12 cellular contexts compared by ENCODE assay signal in genomic region chr2:232333361-232334135, GRCh38. TPM values are rescaled to one million over a fixed set of nuclear protein-coding genes. Genes with fewer than 3 reads are reported as not detected.
DNase-seq lines count a peak whose midpoint lies in the region; ATAC-seq and TF ChIP-seq lines count a peak whose summit lies in the region.
"Had no signal": no experiment of that assay in that cellular context is flagged by ENCODE, and none has a peak within 500 bp of the region (broad histone marks: within the 10 kb centered on the region; RNA-seq: fewer than 3 reads in every experiment).

No MANE protein-coding gene starts in this region.

- 44% methylated on average over 2 of the region's 28 CpGs; no CpG with 5 or more reads in 1 of the 2 donors for WGBS in esophagus squamous epithelium, 2 donors

- H3K4me3 Mint-ChIP-seq in activated CD4-positive, alpha-beta T cell treated with anti-CD3 and anti-CD28 coated beads for 36 hours, result no peak overlapping the region
- H3K4me3 Mint-ChIP-seq: central memory CD8-positive, alpha-beta T cell had no signal

- no peaks in the 10 kb centered on the region for H3K4me1 Mint-ChIP-seq in activated CD4-positive, alpha-beta T cell treated with anti-CD3 and anti-CD28 coated beads for 36 hours
- H3K4me1 Mint-ChIP-seq: central memory CD8-positive, alpha-beta T cell had no signal

- H3K4me3 ChIP-seq in NB4 (ENCODE audit: low read depth, low read length) (no peak overlapping the region), esophagus squamous epithelium (no peak overlapping the region)
- H3K4me3 ChIP-seq: BLaER1 had no signal

- H3K27ac Mint-ChIP-seq in activated CD4-positive, alpha-beta T cell treated with anti-CD3 and anti-CD28 coated beads for 36 hours, result no peak overlapping the region

- no peaks in the 10 kb centered on the region for H3K9me3 ChIP-seq in esophagus squamous epithelium
- H3K9me3 ChIP-seq: BLaER1 had no signal

- H3K36me3 ChIP-seq in esophagus squamous epithelium, result peaks cover 0 to 52% (median 14%) of the 10 kb centered on the region in 3 donors

- no peaks in the 10 kb centered on the region for H3K27me3 ChIP-seq in esophagus squamous epithelium
- H3K27me3 ChIP-seq: BLaER1 had no signal

- no peaks in the 10 kb centered on the region for H3K36me3 Mint-ChIP-seq in activated CD4-positive, alpha-beta T cell treated with anti-CD3 and anti-CD28 coated beads for 36 hours (ENCODE audit: low read depth)

- peaks cover 0 to 9% (median 0%) of the 10 kb centered on the region in 3 donors for H3K4me1 ChIP-seq in esophagus squamous epithelium

- TF ChIP-seq POLR2A in NB4 (IDR thresholded peaks at IDR 0.05; ENCODE audit: extremely low read depth, insufficient read length) (no peak), esophagus squamous epithelium (IDR thresholded peaks at IDR 0.05) (no peak)

- no peaks in the 10 kb centered on the region for H3K9me3 Mint-ChIP-seq in activated CD4-positive, alpha-beta T cell treated with anti-CD3 and anti-CD28 coated beads for 36 hours (ENCODE audit: low read depth)
- H3K9me3 Mint-ChIP-seq: central memory CD8-positive, alpha-beta T cell had no signal

- CTCF ChIA-PET in activated CD4-positive, alpha-beta T cell treated with anti-CD3 and anti-CD28 coated beads for 36 hours (lab: Charles Lee), result interaction anchor here (0.6 to 0.7 kb wide), 3 partner anchors 18 to 154 kb away, joined by 3 read pairs; no protein-coding TSS in a partner anchor

- H3K27ac ChIP-seq in esophagus squamous epithelium, result no peak overlapping the region
- H3K27ac ChIP-seq: BLaER1 had no signal

- H3K27me3 Mint-ChIP-seq in activated CD4-positive, alpha-beta T cell treated with anti-CD3 and anti-CD28 coated beads for 36 hours, result no peaks in the 10 kb centered on the region
- H3K27me3 Mint-ChIP-seq: central memory CD8-positive, alpha-beta T cell had no signal

- intact Hi-C loops in activated CD4-positive, alpha-beta T cell treated with anti-CD3 and anti-CD28 coated beads for 36 hours (cut with DNase I, micrococcal nuclease), result no loop called here
- intact Hi-C loops in esophagus squamous epithelium (cut with DNase I) (no loop called here), posterior vena cava (cut with DNase I) (no loop called here)

- TF ChIP-seq CTCF in NB4 (IDR thresholded peaks at IDR 0.05; ENCODE audit: low read depth, low read length), result peak; percentile 70
- TF ChIP-seq CTCF in esophagus squamous epithelium (IDR thresholded peaks at IDR 0.05), result peak in 4 of 6 experiments; percentile 9 to 58 (median 26)

- POLR2A ChIA-PET in activated CD4-positive, alpha-beta T cell treated with anti-CD3 and anti-CD28 coated beads for 36 hours (lab: Charles Lee), result no interaction called here

- peak; percentile 17 for ATAC-seq in activated CD4-positive, alpha-beta T cell treated with anti-CD3 and anti-CD28 coated beads for 36 hours
- ATAC-seq in GM21360 (IDR thresholded peaks at IDR 0.05; ENCODE audit: unreplicated experiment), result no peak

- DNase-seq in activated CD4-positive, alpha-beta T cell treated with anti-CD3 and anti-CD28 coated beads for 36 hours, result peak; percentile 28
- DNase-seq in activated CD4-positive, alpha-beta T cell treated with anti-CD3 and anti-CD28 coated beads for 1 hour, result no peak
- DNase-seq in NB4 (ENCODE audit: low read depth), result peak; percentile 62
- no peak for DNase-seq in esophagus squamous epithelium (lab: John Stamatoyannopoulos, UW)
- DNase-seq in posterior vena cava (ENCODE audit: low spot score), result peak; percentile 76
- DNase-seq in NCI-H345 (lab: John Stamatoyannopoulos, UW), result no peak
- no peak for DNase-seq in effector CD8-positive, alpha-beta T cell (lab: John Stamatoyannopoulos, UW)
- DNase-seq: T-helper 9 cell had no signal

RNA-seq across cellular contexts. Expression of gene ALPP, which starts 45.0 kb away (rescaled TPM):
- not detected for total RNA-seq in activated CD4-positive, alpha-beta T cell treated with anti-CD3 and anti-CD28 coated beads for 36 hours
- total RNA-seq in esophagus squamous epithelium (not detected), posterior vena cava (not detected)
- total RNA-seq: mononuclear cell had no signal

Comparison
In these comparisons a context has a peak if more than half of its experiments do, and no peak if none do; other contexts are left out.
1. DNase-seq: peak in activated CD4-positive, alpha-beta T cell treated with anti-CD3 and anti-CD28 coated beads for 36 hours (single experiment), NB4 (single experiment) and posterior vena cava (single experiment); none in activated CD4-positive, alpha-beta T cell treated with anti-CD3 and anti-CD28 coated beads for 1 hour (single experiment), esophagus squamous epithelium (single experiment), NCI-H345 (single experiment) and effector CD8-positive, alpha-beta T cell (single experiment).